8 cellular contexts compared by ENCODE assay signal in the genomic region with DNA sequence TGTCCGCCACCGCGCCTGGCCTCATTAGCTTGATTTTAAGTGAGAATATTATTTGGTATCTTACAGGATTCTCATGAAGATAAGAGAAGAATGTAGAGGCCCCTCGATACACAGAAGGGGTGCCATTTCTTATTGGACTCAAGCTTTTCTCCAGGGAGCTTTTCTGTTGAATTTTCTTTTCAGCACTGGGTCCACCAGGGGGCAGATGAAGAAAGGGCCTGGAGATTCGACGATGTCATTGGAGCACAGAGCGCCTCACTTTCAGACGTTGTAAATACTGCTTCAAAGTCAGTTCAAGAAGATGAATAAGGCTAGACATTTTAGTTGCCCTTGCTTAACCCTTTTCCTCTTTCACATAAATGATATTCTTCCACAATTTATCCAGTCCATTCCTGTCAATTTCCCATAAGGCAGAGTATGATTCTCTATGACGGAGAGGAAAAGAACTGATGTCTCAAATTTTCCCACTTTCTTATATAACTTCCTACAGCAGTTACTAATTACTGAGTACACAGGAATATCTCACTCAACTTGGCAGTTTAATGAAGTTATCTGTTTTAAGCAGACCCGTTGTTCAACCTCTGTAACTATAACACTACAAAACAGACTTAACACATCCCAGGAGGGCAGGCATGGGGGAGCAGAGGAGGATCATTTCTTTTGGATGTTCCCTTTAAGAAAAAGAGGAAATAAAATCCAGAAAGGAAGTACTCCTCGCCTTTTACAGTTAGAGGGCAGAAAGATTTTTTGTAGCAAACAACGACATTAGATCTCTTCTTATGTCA. TPM values are rescaled to one million over a fixed set of nuclear protein-coding genes. Genes with fewer than 3 reads are reported as not detected.
DNase-seq lines count a peak whose midpoint lies in the region; ATAC-seq and TF ChIP-seq lines count a peak whose summit lies in the region.

No MANE protein-coding gene starts in this region.

- no peaks in the 10 kb centered on the region for H3K36me3 Mint-ChIP-seq in activated B cell treated with CpG ODN at 0.5 μM for 24 hours (ENCODE audit: low read depth)

- H3K9me3 Mint-ChIP-seq in activated B cell treated with CpG ODN at 0.5 μM for 24 hours, result no peaks in the 10 kb centered on the region

- POLR2A ChIA-PET in activated B cell treated with CpG ODN at 0.5 μM for 24 hours (lab: Charles Lee), result interaction anchor here (0.5 to 0.9 kb wide), 2 partner anchors 35 to 96 kb away, joined by 3 to 5 read pairs; a partner anchor contains a TSS

- peak; percentile 88 for ATAC-seq in activated B cell treated with CpG ODN at 0.5 μM for 24 hours (ENCODE audit: low read depth)
- ATAC-seq in HG03439 (IDR thresholded peaks at IDR 0.05; ENCODE audit: unreplicated experiment), result no peak

- CTCF ChIA-PET in activated B cell treated with CpG ODN at 0.5 μM for 24 hours (lab: Charles Lee), result interaction anchor here (0.6 to 1.8 kb wide), 30 partner anchors 10 to 482 kb away, joined by 3 to 24 read pairs (median 4); a partner anchor contains a TSS

- H3K27ac Mint-ChIP-seq in activated B cell treated with CpG ODN at 0.5 μM for 24 hours, result no peak overlapping the region

- H3K4me3 Mint-ChIP-seq in activated B cell treated with CpG ODN at 0.5 μM for 24 hours, result peak overlapping the region; percentile 5

- no peaks in the 10 kb centered on the region for H3K27me3 Mint-ChIP-seq in activated B cell treated with CpG ODN at 0.5 μM for 24 hours

- peak; percentile 45 for DNase-seq in DMS153 treated with DMSO at 0.1 percent for 48 hours (lab: John Stamatoyannopoulos, UW; ENCODE audit: unreplicated experiment)
- DNase-seq in HFF-Myc (ENCODE audit: extremely low read depth, low read depth), result peak; percentile 55
- peak; percentile 50 for DNase-seq in NCI-H2171 treated with DMSO at 0.1 percent for 48 hours (lab: John Stamatoyannopoulos, UW)
- peak; percentile 35 for DNase-seq in activated B cell treated with CpG ODN at 0.5 μM for 24 hours
- peak in 45 of 61 donors; percentile 1 to 71 (median 34) for DNase-seq in caudate nucleus (lab: John Stamatoyannopoulos, UW)
- DNase-seq in kidney tubule cell (ENCODE audit: low spot score), result peak; percentile 79
- peak; percentile 42 to 66 (median 50) for DNase-seq in stimulated activated CD4-positive, alpha-beta T cell treated with anti-CD3 and anti-CD28 coated beads, Interleukin-1b, Interleukin-23, amount 100 ng/mL, for 24 hours (ENCODE audit: low read depth in 4 of 4, low spot score in 1 of 4)

- intact Hi-C loops in activated B cell treated with CpG ODN at 0.5 μM for 24 hours (cut with micrococcal nuclease), result loop anchor here (1.0 to 5.0 kb wide), 11 partner anchors 79 to 1291 kb away; a partner anchor contains a TSS

- H3K27ac ChIP-seq in caudate nucleus (ENCODE audit: low read depth, low read length), result peak overlapping the region; percentile 44

- H3K4me3 ChIP-seq in HFF-Myc (replicated peaks; ENCODE audit: low read depth, low read length), result no peak overlapping the region

- H3K4me1 Mint-ChIP-seq in activated B cell treated with CpG ODN at 0.5 μM for 24 hours, result peaks cover 10% of the 10 kb centered on the region

- TF ChIP-seq CTCF in HFF-Myc (IDR thresholded peaks at IDR 0.05; ENCODE audit: low read depth, low read length, missing control alignments) (peak; percentile 77), activated B cell treated with CpG ODN at 0.5 μM for 24 hours (IDR thresholded peaks at IDR 0.05) (no peak)

RNA-seq across cellular contexts. Expression of a gene that starts 12.0 kb away (rescaled TPM):
- 7.0 and 7.1 TPM in 2 replicates for total RNA-seq in activated B cell treated with CpG ODN at 0.5 μM for 24 hours
